ENCODE assay signal across 25 cellular contexts in the genomic region with DNA sequence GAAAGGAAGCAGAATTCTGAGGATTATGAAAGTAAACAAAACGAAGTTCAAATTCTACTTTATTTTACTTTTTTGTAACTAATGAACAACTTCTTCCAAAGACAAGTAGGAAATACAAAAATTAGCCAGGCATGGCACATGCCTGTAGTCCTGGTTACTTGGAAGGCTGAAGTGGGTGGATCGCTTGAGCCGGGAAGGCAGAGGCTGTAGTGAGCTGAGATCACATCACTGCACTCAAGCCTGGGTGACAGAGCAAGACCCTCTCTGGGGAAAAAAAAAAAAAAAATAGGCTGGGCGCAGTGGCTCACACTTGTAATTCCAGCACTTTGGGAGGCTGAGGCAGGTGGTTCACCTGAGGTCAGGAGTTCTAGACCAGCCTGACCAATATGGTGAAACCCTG.
A peak's percentile ranks its signal among the peaks of the same experiment; 100 is the strongest.
DNase-seq lines count a peak whose midpoint lies in the region; ATAC-seq and TF ChIP-seq lines count a peak whose summit lies in the region.
"Had no signal": no experiment of that assay in that cellular context is flagged by ENCODE, and none has a peak within 500 bp of the region (broad histone marks: within the 10 kb centered on the region; RNA-seq: fewer than 3 reads in every experiment).

No MANE protein-coding gene starts in this region.

- no peak for ATAC-seq in activated T-cell treated with anti-CD3 and anti-CD28 coated beads, Interleukin-2, amount 50 U/mL, for 72 hours (replicated peaks in 1 of 2)
- no peak for ATAC-seq in activated naive CD4-positive, alpha-beta T cell treated with anti-CD3 and anti-CD28 coated beads, Interleukin-2, amount 50 U/mL, for 72 hours
- ATAC-seq: A549, GM12878 had no signal

- no peak overlapping the region for H3K4me3 ChIP-seq in thyroid gland (replicated peaks in 1 of 3)
- H3K4me3 ChIP-seq: A549, BLaER1, GM12878 had no signal

- no peak overlapping the region for H3K4me3 Mint-ChIP-seq in activated T-cell treated with anti-CD3 and anti-CD28 coated beads, Interleukin-2, amount 50 U/mL, for 72 hours
- no peak overlapping the region for H3K4me3 Mint-ChIP-seq in activated naive CD4-positive, alpha-beta T cell treated with anti-CD3 and anti-CD28 coated beads, Interleukin-2, amount 50 U/mL, for 24 hours
- H3K4me3 Mint-ChIP-seq: CD14-positive monocyte; CD4-positive, alpha-beta memory T cell; CD4-positive, CD25-positive, alpha-beta regulatory T cell; CD8-positive, alpha-beta memory T cell had no signal

- H3K9me3 Mint-ChIP-seq in activated T-cell treated with anti-CD3 and anti-CD28 coated beads, Interleukin-2, amount 50 U/mL, for 72 hours: no peaks in the 10 kb centered on the region
- H3K9me3 Mint-ChIP-seq in activated naive CD4-positive, alpha-beta T cell treated with anti-CD3 and anti-CD28 coated beads, Interleukin-2, amount 50 U/mL, for 24 hours: peaks cover 6% of the 10 kb centered on the region
- no peaks in the 10 kb centered on the region for H3K9me3 Mint-ChIP-seq in activated naive CD4-positive, alpha-beta T cell treated with anti-CD3 and anti-CD28 coated beads, Interleukin-2, amount 50 U/mL, for 72 hours
- H3K9me3 Mint-ChIP-seq: CD4-positive, alpha-beta memory T cell; CD8-positive, alpha-beta memory T cell had no signal

- H3K27ac Mint-ChIP-seq in activated T-cell treated with anti-CD3 and anti-CD28 coated beads, Interleukin-2, amount 50 U/mL, for 72 hours: peak overlapping the region; percentile 46
- peak overlapping the region; percentile 12 for H3K27ac Mint-ChIP-seq in activated naive CD4-positive, alpha-beta T cell treated with anti-CD3 and anti-CD28 coated beads, Interleukin-2, amount 50 U/mL, for 24 hours
- H3K27ac Mint-ChIP-seq in activated naive CD4-positive, alpha-beta T cell treated with anti-CD3 and anti-CD28 coated beads, Interleukin-2, amount 50 U/mL, for 72 hours: no peak overlapping the region
- H3K27ac Mint-ChIP-seq: CD14-positive monocyte; CD4-positive, alpha-beta memory T cell; CD4-positive, CD25-positive, alpha-beta regulatory T cell had no signal

- peaks cover 4 to 8% of the 10 kb centered on the region in 2 donors for H3K4me1 ChIP-seq in thyroid gland
- H3K4me1 ChIP-seq: A549, BLaER1 had no signal

- DNase-seq in activated T-cell treated with anti-CD3 and anti-CD28 coated beads, Interleukin-2, amount 50 U/mL, for 72 hours: no peak
- DNase-seq in activated T-cell treated with anti-CD3 and anti-CD28 coated beads, Interleukin-2, amount 50 U/mL, for 1 hour: no peak
- no peak for DNase-seq in activated naive CD4-positive, alpha-beta T cell treated with anti-CD3 and anti-CD28 coated beads, Interleukin-2, amount 50 U/mL, for 72 hours (ENCODE audit: low spot score in 2 of 2)
- peak; percentile 88 to 89 for DNase-seq in thyroid gland
- DNase-seq in Ammon's horn (ENCODE audit: low spot score): no peak
- DNase-seq: AML-193; BE2C; C1 segment of cervical spinal cord; CD4-positive, alpha-beta memory T cell; CD4-positive, CD25-positive, alpha-beta regulatory T cell; CD8-positive, alpha-beta memory T cell; COR-L47; DMS 273 treated with DMSO at 0.1 percent for 48 hours; DMS153; DMS53; DMS79; DND-41; EL; GDM1 had no signal

- peaks cover 6% of the 10 kb centered on the region for H3K4me1 Mint-ChIP-seq in activated T-cell treated with anti-CD3 and anti-CD28 coated beads, Interleukin-2, amount 50 U/mL, for 72 hours (ENCODE audit: low read depth)
- no peaks in the 10 kb centered on the region for H3K4me1 Mint-ChIP-seq in activated naive CD4-positive, alpha-beta T cell treated with anti-CD3 and anti-CD28 coated beads, Interleukin-2, amount 50 U/mL, for 24 hours
- H3K4me1 Mint-ChIP-seq: CD14-positive monocyte had no signal

- TF ChIP-seq POLR2A in thyroid gland (IDR thresholded peaks at IDR 0.05): no peak

- H3K9me3 ChIP-seq in thyroid gland: no peaks in the 10 kb centered on the region
- H3K9me3 ChIP-seq: A549, BE2C had no signal

- TF ChIP-seq CTCF in thyroid gland (IDR thresholded peaks at IDR 0.05): no peak

- intact Hi-C loops in thyroid gland (cut with DNase I): no loop called here

- 30 to 32% methylated on average over 4 of the region's 4 CpGs for WGBS in thyroid gland, 2 donors

- H3K36me3 ChIP-seq in thyroid gland: no peaks in the 10 kb centered on the region

- H3K36me3 Mint-ChIP-seq in activated T-cell treated with anti-CD3 and anti-CD28 coated beads, Interleukin-2, amount 50 U/mL, for 72 hours (ENCODE audit: insufficient read depth in 2 of 2): peaks cover 8 to 10% of the 10 kb centered on the region in 2 donors
- H3K36me3 Mint-ChIP-seq in activated naive CD4-positive, alpha-beta T cell treated with anti-CD3 and anti-CD28 coated beads, Interleukin-2, amount 50 U/mL, for 24 hours: peaks cover 36% of the 10 kb centered on the region
- H3K36me3 Mint-ChIP-seq in activated naive CD4-positive, alpha-beta T cell treated with anti-CD3 and anti-CD28 coated beads, Interleukin-2, amount 50 U/mL, for 72 hours: peaks cover 5 to 43% of the 10 kb centered on the region in 2 donors

- H3K27ac ChIP-seq in thyroid gland: peak overlapping the region; percentile 31 to 63 (median 49)
- H3K27ac ChIP-seq: 22Rv1, A549, BLaER1 had no signal

- no peaks in the 10 kb centered on the region for H3K27me3 ChIP-seq in thyroid gland
- H3K27me3 ChIP-seq: BE2C, BLaER1 had no signal

- H3K27me3 Mint-ChIP-seq in activated T-cell treated with anti-CD3 and anti-CD28 coated beads, Interleukin-2, amount 50 U/mL, for 72 hours (ENCODE audit: low read depth): no peaks in the 10 kb centered on the region
- H3K27me3 Mint-ChIP-seq in activated naive CD4-positive, alpha-beta T cell treated with anti-CD3 and anti-CD28 coated beads, Interleukin-2, amount 50 U/mL, for 24 hours: no peaks in the 10 kb centered on the region
- H3K27me3 Mint-ChIP-seq: CD4-positive, alpha-beta memory T cell; CD4-positive, CD25-positive, alpha-beta regulatory T cell; CD8-positive, alpha-beta memory T cell had no signal

Comparison
In these comparisons a context has a peak if more than half of its experiments do, and no peak if none do; other contexts are left out.
1. H3K27ac Mint-ChIP-seq: peak in activated T-cell treated with anti-CD3 and anti-CD28 coated beads, Interleukin-2, amount 50 U/mL, for 72 hours (single experiment) and activated naive CD4-positive, alpha-beta T cell treated with anti-CD3 and anti-CD28 coated beads, Interleukin-2, amount 50 U/mL, for 24 hours (single experiment); none in activated naive CD4-positive, alpha-beta T cell treated with anti-CD3 and anti-CD28 coated beads, Interleukin-2, amount 50 U/mL, for 72 hours (0 of 2).
2. DNase-seq: peak in thyroid gland (2 of 2); none in activated T-cell treated with anti-CD3 and anti-CD28 coated beads, Interleukin-2, amount 50 U/mL, for 72 hours (0 of 2), activated T-cell treated with anti-CD3 and anti-CD28 coated beads, Interleukin-2, amount 50 U/mL, for 1 hour (single experiment), activated naive CD4-positive, alpha-beta T cell treated with anti-CD3 and anti-CD28 coated beads, Interleukin-2, amount 50 U/mL, for 72 hours (0 of 2) and Ammon's horn (single experiment).